21 cellular contexts compared by ENCODE assay signal in genomic region chr16:57822018-57822553, GRCh38. TPM values are rescaled to one million over a fixed set of nuclear protein-coding genes. Genes with fewer than 3 reads are reported as not detected.
DNase-seq lines count a peak whose midpoint lies in the region; ATAC-seq, FAIRE-seq and TF ChIP-seq lines count a peak whose summit lies in the region.
"Had no signal": no experiment of that assay in that cellular context is flagged by ENCODE, and none has a peak within 500 bp of the region (broad histone marks: within the 10 kb centered on the region; RNA-seq: fewer than 3 reads in every experiment).

No MANE protein-coding gene starts in this region.

- TF ChIP-seq RAD21 in K562 (CRISPR knock-in tag; conservative IDR thresholded peaks at IDR 0.05 in 1 of 2, IDR thresholded peaks at IDR 0.05 in 1 of 2): no peak
- TF ChIP-seq RAD21 in HepG2 (CRISPR knock-in tag; IDR thresholded peaks at IDR 0.05): no peak

- H3K9me3 Mint-ChIP-seq in Caco-2 (ENCODE audit: unreplicated experiment) (no peaks in the 10 kb centered on the region), type B pancreatic cell (no peaks in the 10 kb centered on the region)
- H3K9me3 Mint-ChIP-seq: CD4-positive, alpha-beta T cell had no signal

- H3K4me1 Mint-ChIP-seq in Caco-2 (ENCODE audit: low read depth, unreplicated experiment): peaks cover 80% of the 10 kb centered on the region
- peaks cover 19% of the 10 kb centered on the region for H3K4me1 Mint-ChIP-seq in type B pancreatic cell (ENCODE audit: unreplicated experiment)
- H3K4me1 Mint-ChIP-seq: B cell, IgD-negative memory B cell had no signal

- peak; percentile 11 for FAIRE-seq in K562 (lab: Jason Lieb, UNC)
- FAIRE-seq in HepG2 (lab: Jason Lieb, UNC): no peak
- FAIRE-seq: D721Med, GM12892, GM19239, H54 had no signal

- H3K27me3 Mint-ChIP-seq in Caco-2 (ENCODE audit: insufficient read depth, unreplicated experiment): no peaks in the 10 kb centered on the region
- peaks cover 4% of the 10 kb centered on the region for H3K27me3 Mint-ChIP-seq in type B pancreatic cell
- H3K27me3 Mint-ChIP-seq: CD4-positive, alpha-beta T cell had no signal

- in situ Hi-C loops in K562 (cut with MboI) (no loop called here), HepG2 (cut with HindIII; ENCODE audit: extremely low pct_ligation_motif_present, low pct_unique_long_range_greater_than_20kb) (no loop called here)

- H3K4me3 ChIP-seq in Caco-2 (ENCODE audit: low read depth, low read length) (no peak overlapping the region), K562 (no peak overlapping the region), HepG2 (replicated peaks in 1 of 3; ENCODE audit: insufficient read depth in 1 of 3, low read depth in 2 of 3, low read length in 3 of 3) (no peak overlapping the region)
- H3K4me3 ChIP-seq: GM23248 had no signal

- H3K36me3 Mint-ChIP-seq in Caco-2 (ENCODE audit: insufficient read depth, unreplicated experiment) (peaks cover 13% of the 10 kb centered on the region), type B pancreatic cell (no peaks in the 10 kb centered on the region)
- H3K36me3 Mint-ChIP-seq: IgD-negative memory B cell had no signal

- no peaks in the 10 kb centered on the region for H3K9me1 ChIP-seq in K562 (ENCODE audit: control insufficient read depth, insufficient read depth, low read length)

- H3K9me3 ChIP-seq in Caco-2 (no peaks in the 10 kb centered on the region), K562 (replicated peaks; ENCODE audit: control insufficient read depth, insufficient read depth, low read depth, low read length) (no peaks in the 10 kb centered on the region), HepG2 (ENCODE audit: low read length) (no peaks in the 10 kb centered on the region)

- WGBS in K562 (ENCODE audit: insufficient coverage, low coverage, missing lambda C conversion rate): 46% methylated on average over 5 of the region's 5 CpGs
- 99% methylated on average over 5 of the region's 5 CpGs for WGBS in HepG2 (ENCODE audit: low lambda C conversion rate)

- BruUV-seq in Caco-2 (replicated peaks; lab: Mats Ljungman, UMichigan): no TSS peak
- no TSS peak for BruUV-seq in K562 (replicated peaks; lab: Mats Ljungman, UMichigan)
- BruUV-seq in HepG2 (replicated peaks; lab: Mats Ljungman, UMichigan): no TSS peak

- H4K20me1 ChIP-seq in K562 (replicated peaks; ENCODE audit: control insufficient read depth, insufficient read depth, low read length) (no peaks in the 10 kb centered on the region), HepG2 (ENCODE audit: insufficient read depth, low read length) (no peaks in the 10 kb centered on the region)

- H2AFZ ChIP-seq in K562 (ENCODE audit: low read depth, low read length) (no peak overlapping the region), HepG2 (ENCODE audit: low read length) (no peak overlapping the region)
- H2AFZ ChIP-seq: GM23248 had no signal

- H3K27ac Mint-ChIP-seq in Caco-2 (ENCODE audit: unreplicated experiment): peak overlapping the region; percentile 93
- peak overlapping the region; percentile 61 for H3K27ac Mint-ChIP-seq in type B pancreatic cell
- H3K27ac Mint-ChIP-seq: B cell; CD4-positive, alpha-beta T cell; IgD-negative memory B cell had no signal

- intact Hi-C loops in Caco-2 (cut with micrococcal nuclease; ENCODE audit: unreplicated experiment) (no loop called here), K562 (cut with micrococcal nuclease) (no loop called here), HepG2 (cut with micrococcal nuclease; ENCODE audit: unreplicated experiment) (no loop called here)

- no peaks in the 10 kb centered on the region for H3K79me2 ChIP-seq in K562 (ENCODE audit: control insufficient read depth, insufficient read depth, low read length)
- no peaks in the 10 kb centered on the region for H3K79me2 ChIP-seq in HepG2 (ENCODE audit: insufficient read depth, low read length)

- ATAC-seq in K562 (no peak), HepG2 (no peak), HG03159 (IDR thresholded peaks at IDR 0.05; ENCODE audit: unreplicated experiment) (no peak)
- ATAC-seq: HCT116 had no signal

- CTCF ChIA-PET in Caco-2 (lab: Charles Lee): interaction anchor here (0.8 to 2.5 kb wide), 6 partner anchors 12 to 41 kb away, joined by 3 to 15 read pairs (median 4); no protein-coding TSS in a partner anchor
- CTCF ChIA-PET in K562 (lab: Yijun Ruan, JAX; ENCODE audit: low intra/inter-chr PET ratio): no interaction called here
- CTCF ChIA-PET in HepG2 (lab: Yijun Ruan, JAX; ENCODE audit: low intra/inter-chr PET ratio, low total read pairs): no interaction called here

- POLR2A ChIA-PET in Caco-2 (lab: Charles Lee): interaction anchor here (0.6 to 1.3 kb wide), 5 partner anchors 12 to 203 kb away, joined by 3 to 8 read pairs (median 5); no protein-coding TSS in a partner anchor
- POLR2A ChIA-PET in K562 (lab: Yijun Ruan, JAX): no interaction called here
- POLR2A ChIA-PET in HepG2 (lab: Yijun Ruan, JAX): interaction anchor here (1.0 to 2.1 kb wide), 7 partner anchors 10 to 40 kb away, joined by 3 to 17 read pairs (median 4); partner anchors contain the start of gene KIFC3

- TF ChIP-seq CTCF in Caco-2 (IDR thresholded peaks at IDR 0.05; ENCODE audit: insufficient read depth in 1 of 2, low read depth in 1 of 2, low read length in 1 of 2, severe bottlenecking in 1 of 2, unreplicated experiment in 1 of 2) (no peak), K562 (IDR thresholded peaks at IDR 0.05 in 2 of 3, conservative IDR thresholded peaks at IDR 0.05 in 1 of 3; ENCODE audit: insufficient read depth in 2 of 3, low read depth in 1 of 3, low read length in 3 of 3) (no peak), HepG2 (CRISPR knock-in tag; IDR thresholded peaks at IDR 0.05) (no peak), type B pancreatic cell (conservative IDR thresholded peaks at IDR 0.05) (no peak)

- no peak overlapping the region for H3K4me2 ChIP-seq in K562 (ENCODE audit: insufficient read depth, low read length)
- peak overlapping the region; percentile 36 for H3K4me2 ChIP-seq in HepG2 (ENCODE audit: low read depth, low read length)
- H3K4me2 ChIP-seq: KMS-11 had no signal

- H3K27ac ChIP-seq in K562 (ENCODE audit: extremely low read depth, low read depth, low read length): no peak overlapping the region
- H3K27ac ChIP-seq in HepG2 (ENCODE audit: extremely low read length, insufficient read depth, low read length): peak overlapping the region; percentile 24
- H3K27ac ChIP-seq: GM23248, KMS-11 had no signal

- DNase-seq in Caco-2 (no peak), K562 (ENCODE audit: extremely low read depth in 1 of 4, low spot score in 3 of 4) (no peak), HepG2 (ENCODE audit: low spot score) (no peak), type B pancreatic cell (ENCODE audit: extremely low spot score, unreplicated experiment) (no peak)
- no peak for DNase-seq in effector CD4-positive, alpha-beta T cell
- DNase-seq in stimulated activated CD4-positive, alpha-beta T cell treated with anti-CD3 and anti-CD28 coated beads, Interleukin-12 subunit alpha, Interleukin-12 subunit beta, amount 100 ng/mL, for 4 hours: no peak
- DNase-seq: 8988T; C1 segment of cervical spinal cord; CD4-positive, alpha-beta T cell; DND-41; GDM1; GM23248 had no signal

- TF ChIP-seq POLR2A in K562 (conservative IDR thresholded peaks at IDR 0.05): no peak
- no peak for TF ChIP-seq POLR2A in HepG2 (IDR thresholded peaks at IDR 0.05; ENCODE audit: insufficient read depth in 1 of 2, low read depth in 2 of 2, low read length in 2 of 2)

- H3K4me3 Mint-ChIP-seq in Caco-2 (ENCODE audit: unreplicated experiment) (peak overlapping the region; percentile 40), type B pancreatic cell (no peak overlapping the region)
- H3K4me3 Mint-ChIP-seq: B cell; CD4-positive, alpha-beta T cell; IgD-negative memory B cell had no signal

- H3K36me3 ChIP-seq in Caco-2 (ENCODE audit: control insufficient read depth, insufficient read depth, low read length) (no peaks in the 10 kb centered on the region), K562 (ENCODE audit: control insufficient read depth, insufficient read depth, low read length) (no peaks in the 10 kb centered on the region), HepG2 (replicated peaks in 1 of 2; ENCODE audit: control insufficient read depth in 1 of 2, insufficient read depth in 2 of 2, low read length in 2 of 2) (no peaks in the 10 kb centered on the region)

- no peak for TF ChIP-seq EP300 in K562 (IDR thresholded peaks at IDR 0.05; ENCODE audit: low read length)
- TF ChIP-seq EP300 in HepG2 (IDR thresholded peaks at IDR 0.05; ENCODE audit: low read depth in 2 of 2, low read length in 2 of 2): no peak
- TF ChIP-seq EP300 in HepG2 (CRISPR knock-in tag; IDR thresholded peaks at IDR 0.05; ENCODE audit: borderline replicate concordance): no peak

- H3K4me1 ChIP-seq in Caco-2 (peaks cover 88% of the 10 kb centered on the region), K562 (replicated peaks in 1 of 2; ENCODE audit: control insufficient read depth in 2 of 2, insufficient read depth in 2 of 2, low read length in 2 of 2) (peaks cover 1 to 5% of the 10 kb centered on the region in 2 experiments; a peak in 2 of 5 replicates), HepG2 (ENCODE audit: insufficient read depth, low read length) (peaks cover 57% of the 10 kb centered on the region)

- no peaks in the 10 kb centered on the region for H3K27me3 ChIP-seq in Caco-2 (replicated peaks; ENCODE audit: control insufficient read depth, insufficient read depth, low read length)
- H3K27me3 ChIP-seq in K562 (ENCODE audit: control insufficient read depth in 2 of 2, insufficient read depth in 2 of 2, low read length in 2 of 2): peaks cover 0 to 4% of the 10 kb centered on the region in 2 experiments; a peak in 1 of 5 replicates
- H3K27me3 ChIP-seq in HepG2 (ENCODE audit: control insufficient read depth in 1 of 2, insufficient read depth in 2 of 2, low read length in 2 of 2): no peaks in the 10 kb centered on the region

- no peak overlapping the region for H3K9ac ChIP-seq in K562 (ENCODE audit: insufficient read depth in 1 of 2, low read depth in 2 of 2, low read length in 2 of 2)
- H3K9ac ChIP-seq in HepG2 (ENCODE audit: insufficient read depth, low read depth, low read length): no peak overlapping the region
- H3K9ac ChIP-seq: GM23248, KMS-11 had no signal

RNA-seq across cellular contexts. Expression of gene KIFC3, which starts 19.8 kb away (rescaled TPM):
- total RNA-seq in Caco-2 (2022): 103 and 108 TPM in 2 replicates
- total RNA-seq in K562 (2011; cell fraction: chromatin; rRNA removed; ENCODE audit: low replicate concordance): 164 and 411 TPM in 2 replicates
- total RNA-seq in K562 (2011; cell fraction: nucleolus; rRNA removed): 182 and 194 TPM in 2 replicates
- total RNA-seq in K562 (2011; cell fraction: nucleoplasm; rRNA removed): 159 and 191 TPM in 2 replicates
- total RNA-seq in K562 (2014; rRNA removed): 103 and 106 TPM in 2 replicates
- total RNA-seq in K562 (2014; rRNA removed; fragmentation: Illumina TruSeq; extraction: Trizol): 19.0 and 22.9 TPM in 2 replicates
- 26.2 and 28.4 TPM in 2 replicates for total RNA-seq in K562 (2015; rRNA removed; fragmentation: Illumina TruSeq; extraction: Trizol)
- 94.5 and 105 TPM in 2 replicates for total RNA-seq in K562 (2021)
- 53.3 and 63.5 TPM in 2 replicates for polyA plus RNA-seq in K562 (2011; rRNA removed)
- polyA plus RNA-seq in K562 (2011; cell fraction: cytosol; rRNA removed): 55.1 and 112 TPM in 2 replicates
- polyA plus RNA-seq in K562 (2011; cell fraction: nucleus; rRNA removed): 117 and 212 TPM in 2 replicates
- 52.0 and 117 TPM in 2 replicates for polyA plus RNA-seq in K562 (2012)
- 20.2 and 47.1 TPM in 2 replicates for polyA plus RNA-seq in K562 (2014; fragmentation: Illumina TruSeq; extraction: Trizol)
- under 1 TPM; 0.23 to 0.96 TPM for polyA plus RNA-seq in K562 (2014; fragmentation: Nextera tagmentation; extraction: Ambion mirVana)
- 78.1 and 80.3 TPM in 2 replicates for polyA plus RNA-seq in K562 (2014; rRNA removed)
- polyA minus RNA-seq in K562 (2011; rRNA and poly(A)+ RNA removed): 30.1 and 42.3 TPM in 2 replicates
- 44.9 and 52.3 TPM in 2 replicates for polyA minus RNA-seq in K562 (2011; cell fraction: cytosol; rRNA and poly(A)+ RNA removed)
- polyA minus RNA-seq in K562 (2011; cell fraction: nucleus; rRNA and poly(A)+ RNA removed): 83.2 and 86.6 TPM in 2 replicates
- 30.0 and 45.3 TPM in 2 replicates for total RNA-seq in HepG2 (2016; rRNA removed; fragmentation: Illumina TruSeq; extraction: Trizol)
- total RNA-seq in HepG2 (2016; cell fraction: cytosol; rRNA removed; fragmentation: Illumina TruSeq; extraction: Trizol; ENCODE audit: low read depth): 11.2 and 13.3 TPM in 2 replicates
- total RNA-seq in HepG2 (2016; cell fraction: insoluble cytoplasmic fraction; rRNA removed; fragmentation: Illumina TruSeq; extraction: Trizol): 26.2 and 45.1 TPM in 2 replicates
- 23.6 and 24.3 TPM in 2 replicates for total RNA-seq in HepG2 (2016; cell fraction: membrane; rRNA removed; fragmentation: Illumina TruSeq; extraction: Trizol)
- 39.1 and 45.8 TPM in 2 replicates for total RNA-seq in HepG2 (2016; cell fraction: nucleus; rRNA removed; fragmentation: Illumina TruSeq; extraction: Trizol)
- polyA plus RNA-seq in HepG2 (2011; rRNA removed): 42.1 and 70.6 TPM in 2 replicates
- polyA plus RNA-seq in HepG2 (2011; cell fraction: cytosol; rRNA removed): 43.4 and 59.0 TPM in 2 replicates
- 225 and 236 TPM in 2 replicates for polyA plus RNA-seq in HepG2 (2011; cell fraction: nucleus; rRNA removed)
- polyA plus RNA-seq in HepG2 (2012): 21.3 and 43.4 TPM in 2 replicates
- polyA plus RNA-seq in HepG2 (2016; cell fraction: cytosol; fragmentation: Illumina TruSeq; extraction: Trizol; ENCODE audit: low read depth): 14.4 and 14.6 TPM in 2 replicates
- 20.2 and 24.5 TPM in 2 replicates for polyA plus RNA-seq in HepG2 (2016; cell fraction: insoluble cytoplasmic fraction; fragmentation: Illumina TruSeq; extraction: Trizol; ENCODE audit: low read depth)
- polyA plus RNA-seq in HepG2 (2016; cell fraction: membrane; fragmentation: Illumina TruSeq; extraction: Trizol; ENCODE audit: low read depth): 13.8 and 19.9 TPM in 2 replicates
- polyA plus RNA-seq in HepG2 (2016; cell fraction: nucleus; fragmentation: Illumina TruSeq; extraction: Trizol; ENCODE audit: insufficient read depth, low read depth): 79.4 and 80.8 TPM in 2 replicates
- 132 and 141 TPM in 2 replicates for polyA minus RNA-seq in HepG2 (2011; rRNA and poly(A)+ RNA removed; ENCODE audit: low replicate concordance)
- polyA minus RNA-seq in HepG2 (2011; cell fraction: cytosol; rRNA and poly(A)+ RNA removed): 31.9 and 33.7 TPM in 2 replicates
- 94.9 and 117 TPM in 2 replicates for polyA minus RNA-seq in HepG2 (2011; cell fraction: nucleus; rRNA and poly(A)+ RNA removed)
- total RNA-seq in type B pancreatic cell (ENCODE audit: low replicate concordance): 27.3 and 48.4 TPM in 2 replicates
- total RNA-seq: CD4-positive, alpha-beta T cell had no signal
- polyA plus RNA-seq: IgD-negative memory B cell had no signal
